In genomic region chr3:197014942-197015575, GRCh38 we compare ENCODE assay signal across 1 cellular context.
TF ChIP-seq lines count a peak whose summit lies in the region.

No MANE protein-coding gene starts in this region.

TF ChIP-seq in HepG2, 621 proteins besides CTCF, POLR2A, EP300 and RAD21:
- TF ChIP-seq ZNF747 (CRISPR knock-in tag; IDR thresholded peaks at IDR 0.05; ENCODE audit: borderline replicate concordance) (no peak), AGO2 (optimal IDR thresholded peaks at IDR 0.05; ENCODE audit: low read depth, low read length) (peak; percentile 47), RFX3 (CRISPR knock-in tag; IDR thresholded peaks at IDR 0.05) (no peak)
